In genomic region chr18:26536032-26536431, GRCh38 we compare ENCODE assay signal across 1 cellular context.
TF ChIP-seq lines count a peak whose summit lies in the region.

No MANE protein-coding gene starts in this region.

TF ChIP-seq in HCT116, 20 proteins besides CTCF, POLR2A, EP300 and RAD21 (continued from another document):
- TF ChIP-seq CBX3 (IDR thresholded peaks at IDR 0.05; ENCODE audit: low read depth) = no peak
TF ChIP-seq in HCT116: peak in this region for 0.
